Comparison of ENCODE assay signal across 1 cellular context in the genomic region with DNA sequence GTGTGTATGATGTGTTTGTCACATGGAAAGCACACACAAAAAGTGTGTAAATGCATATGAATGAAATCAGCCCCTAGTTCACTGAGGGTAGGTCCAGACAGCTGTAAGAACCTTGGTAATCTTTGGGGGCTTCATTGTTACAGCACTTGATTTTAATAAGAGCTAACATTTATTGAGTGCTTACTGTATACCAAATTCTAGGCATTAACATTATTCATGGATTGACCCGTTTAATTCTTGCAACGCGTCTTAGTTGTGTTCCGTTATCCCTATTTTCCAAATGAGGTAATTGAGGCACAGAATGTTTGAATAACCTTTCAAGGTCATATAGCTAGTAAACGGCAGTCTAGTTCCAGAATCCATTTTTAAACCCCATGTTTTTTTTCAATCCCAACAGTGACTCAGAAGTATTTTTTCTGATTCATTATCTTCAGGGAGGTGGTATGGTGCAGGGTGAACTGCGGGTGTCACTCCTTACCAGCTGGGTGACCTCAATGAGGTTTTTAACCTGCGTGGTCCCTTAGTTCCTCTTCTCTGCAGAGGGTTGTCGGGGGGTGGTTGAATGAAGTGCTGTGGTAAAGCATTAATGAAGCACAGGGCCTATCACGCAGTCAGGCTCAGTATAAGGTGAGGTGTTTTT.
TF ChIP-seq lines count a peak whose summit lies in the region.

No MANE protein-coding gene starts in this region.

TF ChIP-seq in H1, 55 proteins besides CTCF, POLR2A, EP300 and RAD21:
- TF ChIP-seq POLR2AphosphoS5 (IDR thresholded peaks at IDR 0.05; ENCODE audit: low read depth, low read length) = no peak
- no peak for TF ChIP-seq ZNF274 (IDR thresholded peaks at IDR 0.05; ENCODE audit: borderline replicate concordance, extremely low read depth, low read length)
- TF ChIP-seq, protein P1, sequence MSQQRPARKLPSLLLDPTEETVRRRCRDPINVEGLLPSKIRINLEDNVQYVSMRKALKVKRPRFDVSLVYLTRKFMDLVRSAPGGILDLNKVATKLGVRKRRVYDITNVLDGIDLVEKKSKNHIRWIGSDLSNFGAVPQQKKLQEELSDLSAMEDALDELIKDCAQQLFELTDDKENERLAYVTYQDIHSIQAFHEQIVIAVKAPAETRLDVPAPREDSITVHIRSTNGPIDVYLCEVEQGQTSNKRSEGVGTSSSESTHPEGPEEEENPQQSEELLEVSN (IDR thresholded peaks at IDR 0.05) = no peak
- no peak for TF ChIP-seq POU5F1 (IDR thresholded peaks at IDR 0.05; ENCODE audit: low read depth, low read length)
- TF ChIP-seq NRF1 (IDR thresholded peaks at IDR 0.05; ENCODE audit: low read depth, low read length) = no peak
- TF ChIP-seq SUZ12 (IDR thresholded peaks at IDR 0.05; ENCODE audit: low read length) = no peak
- TF ChIP-seq RNF2 (IDR thresholded peaks at IDR 0.05; ENCODE audit: borderline replicate concordance, low read depth, low read length, missing control alignments, poor library complexity, severe bottlenecking) = no peak
- TF ChIP-seq CTBP2 (IDR thresholded peaks at IDR 0.05; ENCODE audit: borderline replicate concordance, insufficient read depth, insufficient read length, low read length) = no peak
- no peak for TF ChIP-seq SAP30 (IDR thresholded peaks at IDR 0.05; ENCODE audit: insufficient read depth, insufficient replicate concordance, low read length)
- no peak for TF ChIP-seq JUND (IDR thresholded peaks at IDR 0.05; ENCODE audit: low read length)
- TF ChIP-seq RBBP5 (IDR thresholded peaks at IDR 0.05; ENCODE audit: borderline replicate concordance, low read depth, low read length) = no peak
- TF ChIP-seq HDAC6 (IDR thresholded peaks at IDR 0.05; ENCODE audit: low read depth, low read length) = no peak
- TF ChIP-seq, protein P2, sequence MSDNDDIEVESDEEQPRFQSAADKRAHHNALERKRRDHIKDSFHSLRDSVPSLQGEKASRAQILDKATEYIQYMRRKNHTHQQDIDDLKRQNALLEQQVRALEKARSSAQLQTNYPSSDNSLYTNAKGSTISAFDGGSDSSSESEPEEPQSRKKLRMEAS (IDR thresholded peaks at IDR 0.05) = no peak
- TF ChIP-seq, protein P3, sequence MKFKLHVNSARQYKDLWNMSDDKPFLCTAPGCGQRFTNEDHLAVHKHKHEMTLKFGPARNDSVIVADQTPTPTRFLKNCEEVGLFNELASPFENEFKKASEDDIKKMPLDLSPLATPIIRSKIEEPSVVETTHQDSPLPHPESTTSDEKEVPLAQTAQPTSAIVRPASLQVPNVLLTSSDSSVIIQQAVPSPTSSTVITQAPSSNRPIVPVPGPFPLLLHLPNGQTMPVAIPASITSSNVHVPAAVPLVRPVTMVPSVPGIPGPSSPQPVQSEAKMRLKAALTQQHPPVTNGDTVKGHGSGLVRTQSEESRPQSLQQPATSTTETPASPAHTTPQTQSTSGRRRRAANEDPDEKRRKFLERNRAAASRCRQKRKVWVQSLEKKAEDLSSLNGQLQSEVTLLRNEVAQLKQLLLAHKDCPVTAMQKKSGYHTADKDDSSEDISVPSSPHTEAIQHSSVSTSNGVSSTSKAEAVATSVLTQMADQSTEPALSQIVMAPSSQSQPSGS (IDR thresholded peaks at IDR 0.05; ENCODE audit: low read length) = no peak
TF ChIP-seq in H1: peak in this region for 0.
